In the genomic region with DNA sequence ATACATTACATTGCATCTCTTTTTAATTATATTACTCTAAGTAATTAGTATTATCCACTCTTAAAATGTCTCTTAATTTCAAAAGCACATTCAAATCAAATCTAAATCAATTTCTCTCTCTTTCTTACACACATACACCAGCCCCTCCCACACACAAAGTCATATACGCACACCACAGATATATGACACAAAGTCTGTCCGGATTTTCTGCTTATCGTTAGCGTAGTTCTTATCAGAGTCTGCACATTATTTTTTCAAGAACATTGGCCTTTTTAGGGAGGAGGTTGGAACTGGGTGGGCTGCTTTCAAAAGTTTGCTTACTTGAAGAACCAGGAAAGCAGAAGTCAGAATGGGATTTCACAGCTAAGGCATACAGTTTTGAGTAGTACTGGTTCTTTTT, we compare ENCODE assay signal across 7 cellular contexts.
"Had no signal": no experiment of that assay in that cellular context is flagged by ENCODE, and none has a peak within 500 bp of the region (broad histone marks: within the 10 kb centered on the region; RNA-seq: fewer than 3 reads in every experiment).

No MANE protein-coding gene starts in this region.

- H3K4me2 ChIP-seq: KMS-11 had no signal

- H3K9ac ChIP-seq: KMS-11 had no signal

- FAIRE-seq: HepG2, HTR-8/SVneo had no signal

- DNase-seq: IMR-90, KBM-7, KG1 had no signal

- ATAC-seq: HepG2 had no signal

- H3K27ac ChIP-seq: HL-60, KMS-11 had no signal
